9 cellular contexts compared by ENCODE assay signal in genomic region chr9:104808030-104808614, GRCh38. TPM values are rescaled to one million over a fixed set of nuclear protein-coding genes. Genes with fewer than 3 reads are reported as not detected.
A peak's percentile ranks its signal among the peaks of the same experiment; 100 is the strongest.
DNase-seq lines count a peak whose midpoint lies in the region; ATAC-seq and TF ChIP-seq lines count a peak whose summit lies in the region.
"Had no signal": no experiment of that assay in that cellular context is flagged by ENCODE, and none has a peak within 500 bp of the region (broad histone marks: within the 10 kb centered on the region; RNA-seq: fewer than 3 reads in every experiment).

No MANE protein-coding gene starts in this region.

- no peaks in the 10 kb centered on the region for H3K9me3 Mint-ChIP-seq in natural killer cell treated with Interleukin-12 subunit alpha and Interleukin-12 subunit beta and Interleukin-15 and Interleukin-18, amount 100 ng/mL, for 72 hours

- peaks cover 6 to 15% (median 14%) of the 10 kb centered on the region in 4 donors for H3K4me1 ChIP-seq in esophagus muscularis mucosa
- H3K4me1 ChIP-seq in psoas muscle: peaks cover 18% of the 10 kb centered on the region
- H3K4me1 ChIP-seq in ascending aorta: no peaks in the 10 kb centered on the region

- TF ChIP-seq CTCF in esophagus muscularis mucosa (IDR thresholded peaks at IDR 0.05) (peak in 2 of 3 experiments; percentile 6 to 12), psoas muscle (IDR thresholded peaks at IDR 0.05) (no peak), ascending aorta (IDR thresholded peaks at IDR 0.05) (peak in 1 of 3 experiments; percentile 23)

- no peak for ATAC-seq in psoas muscle
- ATAC-seq in natural killer cell treated with Interleukin-12 subunit alpha and Interleukin-12 subunit beta and Interleukin-15 and Interleukin-18, amount 100 ng/mL, for 72 hours: no peak

- intact Hi-C loops in esophagus muscularis mucosa (cut with DNase I): loop anchor here (1.0 kb wide), 1 partner anchor 17 kb away; no protein-coding TSS in a partner anchor
- intact Hi-C loops in psoas muscle (cut with DNase I): loop anchor here in 1 of 2 donors (2.0 kb wide), 1 partner anchor 349 kb away; no protein-coding TSS in a partner anchor
- intact Hi-C loops in ascending aorta (cut with DNase I): loop anchor here (10.0 kb wide), 1 partner anchor 607 kb away; no protein-coding TSS in a partner anchor

- DNase-seq in NCI-H1417 (lab: John Stamatoyannopoulos, UW) (peak; percentile 0 to 67 (median 31)), NCI-H1417 treated with DMSO at 0.1 percent for 48 hours (lab: John Stamatoyannopoulos, UW) (no peak), NCI-H748 (lab: John Stamatoyannopoulos, UW; ENCODE audit: unreplicated experiment) (peak; percentile 69), esophagus muscularis mucosa (ENCODE audit: extremely low spot score) (no peak), psoas muscle (peak in 1 of 2 donors; percentile 22), NK-92 (lab: John Stamatoyannopoulos, UW; ENCODE audit: unreplicated experiment) (no peak), ascending aorta (ENCODE audit: low spot score in 2 of 2) (no peak)
- no peak for DNase-seq in natural killer cell treated with Interleukin-12 subunit alpha and Interleukin-12 subunit beta and Interleukin-15 and Interleukin-18, amount 100 ng/mL, for 72 hours (ENCODE audit: low spot score)

- no peak for TF ChIP-seq POLR2A in esophagus muscularis mucosa (IDR thresholded peaks at IDR 0.05; ENCODE audit: low read depth)

- no peak for TF ChIP-seq EP300 in esophagus muscularis mucosa (IDR thresholded peaks at IDR 0.05)

- H3K36me3 Mint-ChIP-seq in natural killer cell treated with Interleukin-12 subunit alpha and Interleukin-12 subunit beta and Interleukin-15 and Interleukin-18, amount 100 ng/mL, for 72 hours: no peaks in the 10 kb centered on the region

- H3K4me1 Mint-ChIP-seq in natural killer cell treated with Interleukin-12 subunit alpha and Interleukin-12 subunit beta and Interleukin-15 and Interleukin-18, amount 100 ng/mL, for 72 hours (ENCODE audit: low read depth in 2 of 2): no peaks in the 10 kb centered on the region

- no peak overlapping the region for H3K4me3 Mint-ChIP-seq in natural killer cell treated with Interleukin-12 subunit alpha and Interleukin-12 subunit beta and Interleukin-15 and Interleukin-18, amount 100 ng/mL, for 72 hours

- no peaks in the 10 kb centered on the region for H3K27me3 Mint-ChIP-seq in natural killer cell treated with Interleukin-12 subunit alpha and Interleukin-12 subunit beta and Interleukin-15 and Interleukin-18, amount 100 ng/mL, for 72 hours

- WGBS in esophagus muscularis mucosa: 50% methylated on average over 3 of the region's 3 CpGs
- WGBS in psoas muscle, 3 donors: 48 to 61% (median 58%) methylated on average over 3 of the region's 3 CpGs

- H3K36me3 ChIP-seq in esophagus muscularis mucosa (peaks cover 79 to 99% (median 94%) of the 10 kb centered on the region in 4 donors), psoas muscle (ENCODE audit: insufficient read depth in 1 of 2, low read depth in 1 of 2) (peaks cover 16 to 94% of the 10 kb centered on the region in 2 donors), ascending aorta (peaks cover 54 to 57% of the 10 kb centered on the region in 2 donors)

- no peak overlapping the region for H3K27ac ChIP-seq in esophagus muscularis mucosa (replicated peaks in 1 of 4)
- peak overlapping the region; percentile 19 for H3K27ac ChIP-seq in psoas muscle
- no peak overlapping the region for H3K27ac ChIP-seq in ascending aorta
- H3K27ac ChIP-seq: HL-60 had no signal

- no peak overlapping the region for H3K27ac Mint-ChIP-seq in natural killer cell treated with Interleukin-12 subunit alpha and Interleukin-12 subunit beta and Interleukin-15 and Interleukin-18, amount 100 ng/mL, for 72 hours

- H3K4me3 ChIP-seq in esophagus muscularis mucosa (no peak overlapping the region), psoas muscle (no peak overlapping the region), ascending aorta (no peak overlapping the region)

- H3K27me3 ChIP-seq in esophagus muscularis mucosa: no peaks in the 10 kb centered on the region
- H3K27me3 ChIP-seq in psoas muscle (ENCODE audit: insufficient read depth in 3 of 3, low read length in 2 of 3): no peaks in the 10 kb centered on the region
- H3K27me3 ChIP-seq in ascending aorta: no peaks in the 10 kb centered on the region

- H3K9me3 ChIP-seq in esophagus muscularis mucosa: no peaks in the 10 kb centered on the region
- H3K9me3 ChIP-seq in psoas muscle: no peaks in the 10 kb centered on the region
- no peaks in the 10 kb centered on the region for H3K9me3 ChIP-seq in ascending aorta

RNA-seq across cellular contexts. Expression of gene NIPSNAP3B, which starts 44.2 kb away (rescaled TPM):
- total RNA-seq in esophagus muscularis mucosa (1 to 10 TPM in 3 of 4 donors, under 1 TPM in 1; 0.42 to 5.1 (median 2.9) TPM), psoas muscle (10 to 100 TPM; 15.1 to 20.3 (median 19.1) TPM), ascending aorta (14.6 TPM)
- polyA plus RNA-seq in psoas muscle: 10 to 100 TPM in 2 of 3 donors, 1 to 10 TPM in 1; 8.6 to 11.1 (median 10.2) TPM
- not detected for total RNA-seq in natural killer cell treated with Interleukin-12 subunit alpha and Interleukin-12 subunit beta and Interleukin-15 and Interleukin-18, amount 100 ng/mL, for 72 hours

Comparison
In these comparisons a context has a peak if more than half of its experiments do, and no peak if none do; other contexts are left out.
1. DNase-seq: peak in NCI-H1417 (3 of 3) and NCI-H748 (single experiment); none in NCI-H1417 treated with DMSO at 0.1 percent for 48 hours (single experiment), esophagus muscularis mucosa (single experiment), NK-92 (single experiment), ascending aorta (0 of 2) and natural killer cell treated with Interleukin-12 subunit alpha and Interleukin-12 subunit beta and Interleukin-15 and Interleukin-18, amount 100 ng/mL, for 72 hours (single experiment).